11 cellular contexts compared by ENCODE assay signal in the genomic region with DNA sequence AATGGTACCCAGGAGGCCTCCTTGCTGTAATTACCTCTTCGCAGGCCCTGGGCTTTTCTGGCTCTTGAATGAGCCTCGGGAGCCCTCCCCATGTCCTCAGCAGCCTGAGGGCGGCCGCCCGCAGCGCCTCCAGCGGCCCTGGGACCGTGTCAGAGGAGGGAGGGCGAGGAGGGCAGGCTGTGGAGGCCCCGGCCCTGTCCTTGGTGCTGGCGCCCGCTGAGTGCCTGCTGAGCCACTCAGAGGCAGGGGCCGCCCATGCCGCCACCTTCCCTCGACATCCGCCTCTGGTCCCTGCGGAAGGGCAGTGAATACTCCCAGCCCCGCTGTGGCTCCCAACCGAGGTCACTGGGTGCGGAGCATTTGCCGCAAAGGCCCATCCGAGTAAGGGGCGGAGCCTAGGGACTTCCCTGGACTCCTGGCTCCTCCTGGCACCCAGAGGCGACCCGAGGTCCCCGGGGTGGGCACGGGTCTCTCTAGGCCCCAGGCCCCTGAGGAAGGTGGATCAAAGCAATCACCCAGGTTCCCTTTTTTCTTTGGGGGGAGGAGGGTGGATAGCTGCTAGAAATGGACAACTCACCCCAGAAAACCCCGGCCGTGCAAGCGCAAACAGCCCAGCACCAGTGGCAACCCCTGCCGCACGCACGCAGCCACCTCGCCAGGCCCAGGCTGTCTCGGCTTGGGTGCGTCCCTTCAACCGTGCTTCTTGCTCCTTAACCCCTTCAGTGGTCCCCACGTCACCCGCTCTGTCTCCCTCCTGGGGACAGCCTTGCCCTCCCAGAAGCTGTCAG. TPM values are rescaled to one million over a fixed set of nuclear protein-coding genes. Genes with fewer than 3 reads are reported as not detected.
A peak's percentile ranks its signal among the peaks of the same experiment; 100 is the strongest.
DNase-seq lines count a peak whose midpoint lies in the region; ATAC-seq and TF ChIP-seq lines count a peak whose summit lies in the region.
"Had no signal": no experiment of that assay in that cellular context is flagged by ENCODE, and none has a peak within 500 bp of the region (broad histone marks: within the 10 kb centered on the region; RNA-seq: fewer than 3 reads in every experiment).

No MANE protein-coding gene starts in this region.

- H3K36me3 ChIP-seq in GM23338 (ENCODE audit: insufficient read depth), result no peaks in the 10 kb centered on the region

- no peak overlapping the region for H3K27ac Mint-ChIP-seq in GM23338
- no peak overlapping the region for H3K27ac Mint-ChIP-seq in activated naive CD8-positive, alpha-beta T cell treated with anti-CD3 and anti-CD28 coated beads, Interleukin-2, amount 10 ng/mL, durations not matched to agents 7 days and 5 days
- H3K27ac Mint-ChIP-seq: T-helper 1 cell treated with Interleukin-12 subunit alpha and Interleukin-12 subunit beta and Interleukin-4 antibody, amounts not matched to agents 30 μg/mL and 1 μg/mL, for 36 hours had no signal

- DNase-seq in ACHN, result peak; percentile 61
- DNase-seq in GM23338 (ENCODE audit: low spot score), result peak; percentile 90
- peak; percentile 41 for DNase-seq in activated naive CD8-positive, alpha-beta T cell treated with anti-CD3 and anti-CD28 coated beads, Interleukin-2, amount 10 ng/mL, durations not matched to agents 7 days and 5 days
- DNase-seq in kidney tubule cell (ENCODE audit: low spot score), result peak; percentile 61
- no peak for DNase-seq in HPDE6-E6E7 (ENCODE audit: extremely low spot score)
- DNase-seq in NCI-H1436 treated with DMSO at 0.1 percent for 48 hours (lab: John Stamatoyannopoulos, UW), result no peak
- DNase-seq in stimulated activated CD4-positive, alpha-beta T cell treated with anti-CD3 and anti-CD28 coated beads, Interleukin-4, amount 100 ng/mL, for 1 hour, result no peak
- no peak for DNase-seq in SW 1271 (lab: John Stamatoyannopoulos, UW)

- H3K79me2 ChIP-seq in GM23338 (replicated peaks; ENCODE audit: insufficient read depth), result no peaks in the 10 kb centered on the region

- peaks cover 53% of the 10 kb centered on the region for H3K27me3 ChIP-seq in GM23338 (ENCODE audit: insufficient read depth)

- H3K27ac ChIP-seq in GM23338 (ENCODE audit: low read depth), result no peak overlapping the region
- H3K27ac ChIP-seq: epithelial cell of prostate had no signal

- H3K4me1 Mint-ChIP-seq in GM23338, result peaks cover 5% of the 10 kb centered on the region
- H3K4me1 Mint-ChIP-seq in activated naive CD8-positive, alpha-beta T cell treated with anti-CD3 and anti-CD28 coated beads, Interleukin-2, amount 10 ng/mL, durations not matched to agents 7 days and 5 days, result no peaks in the 10 kb centered on the region

- H3K9me2 ChIP-seq in GM23338 (ENCODE audit: insufficient read depth), result no peaks in the 10 kb centered on the region

- in situ Hi-C loops in ACHN (cut with HindIII; ENCODE audit: low pct_ligation_motif_present, low pct_unique_long_range_greater_than_20kb, low sequenced_read_pairs), result no loop called here

- H3K27me3 Mint-ChIP-seq in GM23338 (ENCODE audit: insufficient read depth, low read depth, poor library complexity), result peaks cover 53% of the 10 kb centered on the region
- H3K27me3 Mint-ChIP-seq in activated naive CD8-positive, alpha-beta T cell treated with anti-CD3 and anti-CD28 coated beads, Interleukin-2, amount 10 ng/mL, durations not matched to agents 7 days and 5 days, result peaks cover 41% of the 10 kb centered on the region

- H3K4me3 Mint-ChIP-seq in GM23338, result peak overlapping the region; percentile 43
- H3K4me3 Mint-ChIP-seq in activated naive CD8-positive, alpha-beta T cell treated with anti-CD3 and anti-CD28 coated beads, Interleukin-2, amount 10 ng/mL, durations not matched to agents 7 days and 5 days, result no peak overlapping the region
- H3K4me3 Mint-ChIP-seq: T-helper 1 cell treated with Interleukin-12 subunit alpha and Interleukin-12 subunit beta and Interleukin-4 antibody, amounts not matched to agents 30 μg/mL and 1 μg/mL, for 36 hours had no signal

- POLR2A ChIA-PET in activated naive CD8-positive, alpha-beta T cell treated with anti-CD3 and anti-CD28 coated beads, Interleukin-2, amount 10 ng/mL, durations not matched to agents 7 days and 5 days (lab: Charles Lee), result no interaction called here

- 0 out of 2 replicates have a peak, but pooled peaks cover 3% of the 10 kb centered on the region for H3F3A ChIP-seq in GM23338 (replicated peaks; ENCODE audit: low read depth)

- no peaks in the 10 kb centered on the region for H4K20me1 ChIP-seq in GM23338 (replicated peaks; ENCODE audit: insufficient read depth)

- ATAC-seq in GM23338, result peak; percentile 81
- ATAC-seq in activated naive CD8-positive, alpha-beta T cell treated with anti-CD3 and anti-CD28 coated beads, Interleukin-2, amount 10 ng/mL, durations not matched to agents 7 days and 5 days (ENCODE audit: low read depth), result no peak
- ATAC-seq: sciatic nerve had no signal

- TF ChIP-seq CTCF in GM23338 (conservative IDR thresholded peaks at IDR 0.05; ENCODE audit: low read depth in 2 of 2), result peak; percentile 15 to 53; a peak in 3 of 4 replicates

- H3K4me2 ChIP-seq in GM23338, result peak overlapping the region; percentile 78

- no peaks in the 10 kb centered on the region for H3K9me3 Mint-ChIP-seq in GM23338
- H3K9me3 Mint-ChIP-seq in activated naive CD8-positive, alpha-beta T cell treated with anti-CD3 and anti-CD28 coated beads, Interleukin-2, amount 10 ng/mL, durations not matched to agents 7 days and 5 days, result no peaks in the 10 kb centered on the region
- H3K9me3 Mint-ChIP-seq: T-helper 1 cell treated with Interleukin-12 subunit alpha and Interleukin-12 subunit beta and Interleukin-4 antibody, amounts not matched to agents 30 μg/mL and 1 μg/mL, for 36 hours had no signal

- H3K4me1 ChIP-seq in GM23338 (ENCODE audit: insufficient read depth), result peaks cover 10% of the 10 kb centered on the region; the same call in 1 of the 2 replicates

- H3K36me3 Mint-ChIP-seq in GM23338 (ENCODE audit: low read depth), result no peaks in the 10 kb centered on the region
- H3K36me3 Mint-ChIP-seq in activated naive CD8-positive, alpha-beta T cell treated with anti-CD3 and anti-CD28 coated beads, Interleukin-2, amount 10 ng/mL, durations not matched to agents 7 days and 5 days, result no peaks in the 10 kb centered on the region

- peak overlapping the region; percentile 53 for H3K4me3 ChIP-seq in GM23338

- no peak overlapping the region for H2AFZ ChIP-seq in GM23338

TF ChIP-seq in GM23338, 12 proteins besides CTCF, POLR2A, EP300 and RAD21:
- TF ChIP-seq POLR2AphosphoS5 (IDR thresholded peaks at IDR 0.05; ENCODE audit: low read depth), result no peak
- TF ChIP-seq, protein P1, sequence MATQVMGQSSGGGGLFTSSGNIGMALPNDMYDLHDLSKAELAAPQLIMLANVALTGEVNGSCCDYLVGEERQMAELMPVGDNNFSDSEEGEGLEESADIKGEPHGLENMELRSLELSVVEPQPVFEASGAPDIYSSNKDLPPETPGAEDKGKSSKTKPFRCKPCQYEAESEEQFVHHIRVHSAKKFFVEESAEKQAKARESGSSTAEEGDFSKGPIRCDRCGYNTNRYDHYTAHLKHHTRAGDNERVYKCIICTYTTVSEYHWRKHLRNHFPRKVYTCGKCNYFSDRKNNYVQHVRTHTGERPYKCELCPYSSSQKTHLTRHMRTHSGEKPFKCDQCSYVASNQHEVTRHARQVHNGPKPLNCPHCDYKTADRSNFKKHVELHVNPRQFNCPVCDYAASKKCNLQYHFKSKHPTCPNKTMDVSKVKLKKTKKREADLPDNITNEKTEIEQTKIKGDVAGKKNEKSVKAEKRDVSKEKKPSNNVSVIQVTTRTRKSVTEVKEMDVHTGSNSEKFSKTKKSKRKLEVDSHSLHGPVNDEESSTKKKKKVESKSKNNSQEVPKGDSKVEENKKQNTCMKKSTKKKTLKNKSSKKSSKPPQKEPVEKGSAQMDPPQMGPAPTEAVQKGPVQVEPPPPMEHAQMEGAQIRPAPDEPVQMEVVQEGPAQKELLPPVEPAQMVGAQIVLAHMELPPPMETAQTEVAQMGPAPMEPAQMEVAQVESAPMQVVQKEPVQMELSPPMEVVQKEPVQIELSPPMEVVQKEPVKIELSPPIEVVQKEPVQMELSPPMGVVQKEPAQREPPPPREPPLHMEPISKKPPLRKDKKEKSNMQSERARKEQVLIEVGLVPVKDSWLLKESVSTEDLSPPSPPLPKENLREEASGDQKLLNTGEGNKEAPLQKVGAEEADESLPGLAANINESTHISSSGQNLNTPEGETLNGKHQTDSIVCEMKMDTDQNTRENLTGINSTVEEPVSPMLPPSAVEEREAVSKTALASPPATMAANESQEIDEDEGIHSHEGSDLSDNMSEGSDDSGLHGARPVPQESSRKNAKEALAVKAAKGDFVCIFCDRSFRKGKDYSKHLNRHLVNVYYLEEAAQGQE (IDR thresholded peaks at IDR 0.05; ENCODE audit: unreplicated experiment), result peak; percentile 97
- TF ChIP-seq EZH2 (IDR thresholded peaks at IDR 0.05; ENCODE audit: low read depth, unreplicated experiment), result peak; percentile 41

RNA-seq across cellular contexts. Expression of a gene that starts 2.7 kb away (rescaled TPM):
- 9.7 and 13.3 TPM in 2 replicates for total RNA-seq in GM23338 (2014; rRNA removed; shearing (Covaris generic))
- 36.4 and 40.4 TPM in 2 replicates for polyA plus RNA-seq in GM23338 (2016; fragmentation: Nextera tagmentation; extraction: Ambion mirVana)
- total RNA-seq in activated naive CD8-positive, alpha-beta T cell treated with anti-CD3 and anti-CD28 coated beads, Interleukin-2, amount 10 ng/mL, durations not matched to agents 7 days and 5 days, result not detected
- total RNA-seq: sciatic nerve had no signal

Comparison
In these comparisons a context has a peak if more than half of its experiments do, and no peak if none do; other contexts are left out.
1. DNase-seq: peak in ACHN (single experiment), GM23338 (single experiment), activated naive CD8-positive, alpha-beta T cell treated with anti-CD3 and anti-CD28 coated beads, Interleukin-2, amount 10 ng/mL, durations not matched to agents 7 days and 5 days (single experiment) and kidney tubule cell (single experiment); none in HPDE6-E6E7 (single experiment), NCI-H1436 treated with DMSO at 0.1 percent for 48 hours (single experiment), stimulated activated CD4-positive, alpha-beta T cell treated with anti-CD3 and anti-CD28 coated beads, Interleukin-4, amount 100 ng/mL, for 1 hour (single experiment) and SW 1271 (0 of 2).
2. RNA of a gene that starts 2.7 kb away (total RNA-seq): 9.7 to 13.3 TPM in GM23338; not detected in activated naive CD8-positive, alpha-beta T cell treated with anti-CD3 and anti-CD28 coated beads, Interleukin-2, amount 10 ng/mL, durations not matched to agents 7 days and 5 days; every median in the first group is over 10 times any median in the second.